In genomic region chr11:18374956-18375355, GRCh38 we compare ENCODE assay signal across 14 cellular contexts. TPM values are rescaled to one million over a fixed set of nuclear protein-coding genes. Genes with fewer than 3 reads are reported as not detected.
DNase-seq lines count a peak whose midpoint lies in the region; ATAC-seq and TF ChIP-seq lines count a peak whose summit lies in the region.
"Had no signal": no experiment of that assay in that cellular context is flagged by ENCODE, and none has a peak within 500 bp of the region (broad histone marks: within the 10 kb centered on the region; RNA-seq: fewer than 3 reads in every experiment).

No MANE protein-coding gene starts in this region.

- no peak overlapping the region for H3K4me3 Mint-ChIP-seq in brain
- H3K4me3 Mint-ChIP-seq: CD4-positive, CD25-positive, alpha-beta regulatory T cell; GM23338; IgD-negative memory B cell had no signal

- no peak for ATAC-seq in HG03095 (IDR thresholded peaks at IDR 0.05; ENCODE audit: unreplicated experiment)
- ATAC-seq: GM23338 had no signal

- H3K36me3 Mint-ChIP-seq in brain: no peaks in the 10 kb centered on the region
- H3K36me3 Mint-ChIP-seq: CD4-positive, CD25-positive, alpha-beta regulatory T cell; IgD-negative memory B cell had no signal

- H3K27ac Mint-ChIP-seq in brain: peak overlapping the region in 4 of 5 experiments; percentile 8 to 90 (median 82)
- H3K27ac Mint-ChIP-seq: CD4-positive, CD25-positive, alpha-beta regulatory T cell; GM23338 had no signal

- no peak for TF ChIP-seq CTCF in brain (conservative IDR thresholded peaks at IDR 0.05)

- in situ Hi-C loops in G401 (cut with HindIII; ENCODE audit: low sequenced_read_pairs): no loop called here

- H3K4me1 Mint-ChIP-seq in brain: peaks cover 8% of the 10 kb centered on the region
- H3K4me1 Mint-ChIP-seq: CD4-positive, CD25-positive, alpha-beta regulatory T cell; GM23338 had no signal

- DNase-seq in G401 (ENCODE audit: low spot score) (peak; percentile 78), islet precursor cell (peak; percentile 16), pons (ENCODE audit: low spot score) (peak; percentile 7), NCI-H1048 (lab: John Stamatoyannopoulos, UW) (no peak)
- no peak for DNase-seq in stimulated activated CD4-positive, alpha-beta T cell treated with anti-CD3 and anti-CD28 coated beads, Interleukin-1b, Interleukin-23, amount 100 ng/mL, for 48 hours
- DNase-seq: ACHN; CD4-positive, CD25-positive, alpha-beta regulatory T cell; DMS53; H7 had no signal

- H3K27me3 Mint-ChIP-seq in brain: no peaks in the 10 kb centered on the region
- H3K27me3 Mint-ChIP-seq: CD4-positive, CD25-positive, alpha-beta regulatory T cell; IgD-negative memory B cell had no signal

- H3K9me3 Mint-ChIP-seq in brain: no peaks in the 10 kb centered on the region
- H3K9me3 Mint-ChIP-seq: CD4-positive, CD25-positive, alpha-beta regulatory T cell; GM23338; IgD-negative memory B cell had no signal

RNA-seq across cellular contexts. Expression of gene LDHA, which starts 19.4 kb away (rescaled TPM):
- 543 and 699 TPM in 2 replicates for total RNA-seq in G401 (2014; rRNA removed; shearing (Covaris generic))
- 162 TPM for polyA plus RNA-seq in brain (ENCODE audit: insufficient read depth, low read depth, low replicate concordance)

RNA-seq across cellular contexts. Expression of gene LDHC, which starts 37.2 kb away (rescaled TPM):
- total RNA-seq in G401 (2014; rRNA removed; shearing (Covaris generic)): not detected in 2 replicates
- not detected for polyA plus RNA-seq in brain (ENCODE audit: insufficient read depth, low read depth, low replicate concordance)
- total RNA-seq: CD4-positive, CD25-positive, alpha-beta regulatory T cell; HT1080 had no signal
- polyA plus RNA-seq: GM23338, IgD-negative memory B cell had no signal

RNA-seq across cellular contexts. Expression of gene GTF2H1, which starts 52.6 kb away (rescaled TPM):
- 67.3 and 111 TPM in 2 replicates for total RNA-seq in G401 (2014; rRNA removed; shearing (Covaris generic))
- polyA plus RNA-seq in brain (ENCODE audit: insufficient read depth, low read depth, low replicate concordance): 6.5 TPM

RNA-seq across cellular contexts. Expression of gene HPS5, which starts 53.0 kb away (rescaled TPM):
- 26.4 and 33.0 TPM in 2 replicates for total RNA-seq in G401 (2014; rRNA removed; shearing (Covaris generic))
- 5.6 TPM for polyA plus RNA-seq in brain (ENCODE audit: insufficient read depth, low read depth, low replicate concordance)

Comparison
In these comparisons a context has a peak if more than half of its experiments do, and no peak if none do; other contexts are left out.
1. DNase-seq: peak in G401 (single experiment), islet precursor cell (single experiment) and pons (single experiment); none in stimulated activated CD4-positive, alpha-beta T cell treated with anti-CD3 and anti-CD28 coated beads, Interleukin-1b, Interleukin-23, amount 100 ng/mL, for 48 hours (single experiment) and NCI-H1048 (single experiment).